ENCODE assay signal across 8 cellular contexts in genomic region chr2:19349911-19350677, GRCh38. TPM values are rescaled to one million over a fixed set of nuclear protein-coding genes. Genes with fewer than 3 reads are reported as not detected.
DNase-seq lines count a peak whose midpoint lies in the region; ATAC-seq, FAIRE-seq and TF ChIP-seq lines count a peak whose summit lies in the region.

No MANE protein-coding gene starts in this region.

- H3K4me2 ChIP-seq in parathyroid adenoma (ENCODE audit: low read length), result peak overlapping the region; percentile 52

- no peak overlapping the region for H3K27ac Mint-ChIP-seq in CD8-positive, alpha-beta T cell

- DNase-seq in CD8-positive, alpha-beta T cell, result peak in 4 of 7 experiments; percentile 36 to 61 (median 48)
- DNase-seq in KBM-7, result peak; percentile 52
- DNase-seq in activated gamma-delta T cell treated with anti-CD3 and anti-CD28 coated beads, Interleukin-2, amount 50 U/mL, for 16 hours (ENCODE audit: low read depth), result peak; percentile 33
- DNase-seq in cardiac muscle cell (ENCODE audit: low read depth in 1 of 2, low spot score in 1 of 2), result peak; percentile 64 to 72
- DNase-seq in GM19239 (ENCODE audit: insufficient read length, low spot score), result no peak

- FAIRE-seq in GM19239 (lab: Jason Lieb, UNC), result no peak

- H3K4me1 ChIP-seq in CD8-positive, alpha-beta T cell (ENCODE audit: insufficient read depth, low read length), result peaks cover 39% of the 10 kb centered on the region
- peaks cover 6% of the 10 kb centered on the region for H3K4me1 ChIP-seq in cardiac muscle cell (ENCODE audit: low read depth)
- H3K4me1 ChIP-seq in parathyroid adenoma, result peaks cover 4% of the 10 kb centered on the region

- no peaks in the 10 kb centered on the region for H3K9me3 ChIP-seq in CD8-positive, alpha-beta T cell (ENCODE audit: low read length)
- H3K9me3 ChIP-seq in cardiac muscle cell (ENCODE audit: low read depth) (no peaks in the 10 kb centered on the region), parathyroid adenoma (ENCODE audit: control insufficient read depth, low read length) (no peaks in the 10 kb centered on the region)

- peaks cover 54% of the 10 kb centered on the region for H3K27me3 ChIP-seq in CD8-positive, alpha-beta T cell (ENCODE audit: insufficient read depth, low read length)
- peaks cover 47% of the 10 kb centered on the region for H3K27me3 ChIP-seq in cardiac muscle cell
- peaks cover 8% of the 10 kb centered on the region for H3K27me3 ChIP-seq in parathyroid adenoma (ENCODE audit: control insufficient read depth, insufficient read depth, low read length)

- peaks cover 4% of the 10 kb centered on the region for H3K36me3 Mint-ChIP-seq in CD8-positive, alpha-beta T cell

- intact Hi-C loops in CD8-positive, alpha-beta T cell (cut with DNase I, micrococcal nuclease), result loop anchor here (2.0 to 10.0 kb wide), 12 partner anchors 13 to 1598 kb away; partner anchors contain the start of genes GEN1 (in 2 of the 2), LDAH (in 2 of the 2), PUM2 (in 2 of the 2) and SMC6 (in 2 of the 2)

- H3K4me3 ChIP-seq in CD8-positive, alpha-beta T cell (ENCODE audit: low read depth, low read length), result no peak overlapping the region
- no peak overlapping the region for H3K4me3 ChIP-seq in cardiac muscle cell
- H3K4me3 ChIP-seq in parathyroid adenoma (ENCODE audit: low read depth, low read length), result peak overlapping the region; percentile 35

- POLR2A ChIA-PET in CD8-positive, alpha-beta T cell (lab: Charles Lee), result interaction anchor here (3.9 kb wide), 1 partner anchor 10 kb away, joined by 36 read pairs; no protein-coding TSS in a partner anchor

- H3K27ac ChIP-seq in CD8-positive, alpha-beta T cell (ENCODE audit: low read depth, low read length), result no peak overlapping the region
- no peak overlapping the region for H3K27ac ChIP-seq in cardiac muscle cell
- H3K27ac ChIP-seq in parathyroid adenoma, result no peak overlapping the region

- peak; percentile 66 for TF ChIP-seq CTCF in CD8-positive, alpha-beta T cell (IDR thresholded peaks at IDR 0.05)
- TF ChIP-seq CTCF in cardiac muscle cell (IDR thresholded peaks at IDR 0.05; ENCODE audit: low read depth, low read length) (peak; percentile 75), parathyroid adenoma (IDR thresholded peaks at IDR 0.05) (peak; percentile 75)

- peaks cover 4% of the 10 kb centered on the region for H3K79me2 ChIP-seq in parathyroid adenoma

- peaks cover 57% of the 10 kb centered on the region for H3K27me3 Mint-ChIP-seq in CD8-positive, alpha-beta T cell (ENCODE audit: low read depth)

- in situ Hi-C loops in KBM-7 (cut with MboI; ENCODE audit: low pct_unique_long_range_greater_than_20kb, low sequenced_read_pairs), result loop anchor here (25.0 kb wide), 2 partner anchors 512 to 838 kb away; no protein-coding TSS in a partner anchor

- no peak overlapping the region for H3K9ac ChIP-seq in parathyroid adenoma

- peaks cover 36% of the 10 kb centered on the region for H3K4me1 Mint-ChIP-seq in CD8-positive, alpha-beta T cell (ENCODE audit: low read depth)

- CTCF ChIA-PET in CD8-positive, alpha-beta T cell (lab: Charles Lee), result interaction anchor here (0.6 to 4.5 kb wide), 5 partner anchors 10 to 514 kb away, joined by 3 to 33 read pairs (median 9); partner anchors contain the start of gene OSR1

- peak overlapping the region; percentile 80 for H2AFZ ChIP-seq in parathyroid adenoma

- peak overlapping the region; percentile 5 for H3K4me3 Mint-ChIP-seq in CD8-positive, alpha-beta T cell

- no peak for ATAC-seq in CD8-positive, alpha-beta T cell
- ATAC-seq in HG03139 (IDR thresholded peaks at IDR 0.05; ENCODE audit: unreplicated experiment), result no peak
- no peak for ATAC-seq in GM21515 (IDR thresholded peaks at IDR 0.05; ENCODE audit: unreplicated experiment)

- H3K9me3 Mint-ChIP-seq in CD8-positive, alpha-beta T cell, result no peaks in the 10 kb centered on the region

- H3K36me3 ChIP-seq in CD8-positive, alpha-beta T cell (ENCODE audit: insufficient read depth, low read length), result no peaks in the 10 kb centered on the region
- H3K36me3 ChIP-seq in cardiac muscle cell (peaks cover 5% of the 10 kb centered on the region), parathyroid adenoma (ENCODE audit: control insufficient read depth, insufficient read depth, low read length) (no peaks in the 10 kb centered on the region)

RNA-seq across cellular contexts. Expression of gene OSR1, which starts 8.3 kb away (rescaled TPM):
- total RNA-seq in CD8-positive, alpha-beta T cell, result not detected
- total RNA-seq in cardiac muscle cell, result 20.8 and 22.3 TPM in 2 replicates
- polyA plus RNA-seq in cardiac muscle cell, result 17.2 and 23.2 TPM in 2 replicates

Comparison
In these comparisons a context has a peak if more than half of its experiments do, and no peak if none do; other contexts are left out.
1. RNA of gene OSR1, which starts 8.3 kb away (total RNA-seq): 20.8 to 22.3 TPM in cardiac muscle cell; not detected in CD8-positive, alpha-beta T cell; every median in the first group is over 10 times any median in the second.
2. Peak in every context shown above with its lines, with median percentiles within 50 percentile points of each other: CTCF ChIP-seq.